Comparison of ENCODE assay signal across 25 cellular contexts in the genomic region with DNA sequence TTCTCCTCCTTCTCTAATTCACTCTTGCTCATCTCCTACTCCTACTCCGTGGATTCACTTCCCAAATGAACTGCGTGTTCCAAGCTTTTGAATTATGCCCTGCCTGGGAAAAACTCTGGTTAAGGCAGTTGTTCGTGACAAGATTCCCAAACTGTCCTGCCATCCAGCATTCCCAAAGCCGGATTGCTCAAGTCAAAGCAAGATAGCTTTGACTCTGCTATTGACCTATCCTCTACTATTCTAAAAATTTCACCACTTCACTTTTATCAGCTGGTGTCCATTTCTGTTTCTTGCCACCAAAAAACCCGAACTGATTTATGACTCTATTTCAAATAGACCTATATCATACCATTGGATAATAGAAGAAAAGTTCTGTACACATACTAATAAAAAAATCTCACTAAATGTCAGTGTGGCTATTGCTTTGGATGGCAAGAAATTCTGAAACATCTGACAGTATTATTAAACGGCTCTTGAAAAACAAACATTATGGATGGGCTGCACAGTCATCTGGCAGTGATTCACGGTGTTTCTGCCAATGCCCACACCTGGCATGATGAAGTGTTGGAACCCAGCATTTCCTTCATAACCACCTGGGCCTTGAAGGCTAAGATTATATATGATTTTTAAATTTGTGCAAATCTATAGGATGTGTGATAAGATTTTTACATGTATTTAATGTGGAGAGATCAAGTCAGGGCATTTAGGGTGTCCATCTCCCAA.
"Had no signal": no experiment of that assay in that cellular context is flagged by ENCODE, and none has a peak within 500 bp of the region (broad histone marks: within the 10 kb centered on the region; RNA-seq: fewer than 3 reads in every experiment).

No MANE protein-coding gene starts in this region.

- H3K9me3 ChIP-seq: ascending aorta, body of pancreas, Peyer's patch had no signal

- DNase-seq: activated CD4-positive, alpha-beta T cell treated with anti-CD3 and anti-CD28 coated beads for 48 hours; activated CD4-positive, alpha-beta T cell treated with anti-CD3 and anti-CD28 coated beads, Interleukin-2, amount 50 U/mL, for 48 hours; activated CD4-positive, CD25-positive, alpha-beta regulatory T cell treated with anti-CD3 and anti-CD28 coated beads, Interleukin-2, amount 50 U/mL, for 72 hours; activated CD8-positive, alpha-beta memory T cell treated with anti-CD3 and anti-CD28 coated beads, Interleukin-2, amount 10 ng/mL, durations not matched to agents 7 days and 5 days; activated effector memory CD4-positive, alpha-beta T cell treated with Interleukin-2 at 50 U/mL for 16 hours; activated naive CD4-positive, alpha-beta T cell; activated T-cell treated with anti-CD3 and anti-CD28 coated beads, Interleukin-2, amount 50 U/mL, for 24 hours; body of pancreas; Kasumi-1; KBM-7; NCI-H1048; NCI-H146; NCI-H187 treated with DMSO at 0.1 percent for 48 hours; NCI-H2081 treated with DMSO at 0.1 percent for 48 hours; NCI-H446; NCI-H524 treated with DMSO at 0.1 percent for 48 hours; NCI-H748 treated with DMSO at 0.1 percent for 48 hours; Peyer's patch; SIG-M5; T-helper 17 cell; T-helper 9 cell had no signal

- H3K36me3 ChIP-seq: ascending aorta, cardiac muscle cell, Peyer's patch had no signal

- H3K27ac ChIP-seq: ascending aorta, body of pancreas, cardiac muscle cell, Peyer's patch, RWPE1 had no signal

- H3K27me3 ChIP-seq: ascending aorta, body of pancreas, cardiac muscle cell, Peyer's patch had no signal

- H3K4me3 ChIP-seq: ascending aorta, body of pancreas, cardiac muscle cell, Peyer's patch had no signal

- ATAC-seq: activated CD8-positive, alpha-beta memory T cell treated with anti-CD3 and anti-CD28 coated beads, Interleukin-2, amount 10 ng/mL, durations not matched to agents 7 days and 5 days; body of pancreas; T-helper 17 cell; WTC11 had no signal

- H3K4me1 ChIP-seq: ascending aorta, body of pancreas, Peyer's patch had no signal
